In genomic region chr17:15271731-15272130, GRCh38 we compare ENCODE assay signal across 24 cellular contexts. TPM values are rescaled to one million over a fixed set of nuclear protein-coding genes. Genes with fewer than 3 reads are reported as not detected.
"Had no signal": no experiment of that assay in that cellular context is flagged by ENCODE, and none has a peak within 500 bp of the region (broad histone marks: within the 10 kb centered on the region; RNA-seq: fewer than 3 reads in every experiment).

No MANE protein-coding gene starts in this region.

- H2AFZ ChIP-seq: neural progenitor cell had no signal

- H3K9me3 Mint-ChIP-seq: activated T-cell treated with anti-CD3 and anti-CD28 coated beads, Interleukin-2, amount 50 U/mL, for 4 hours had no signal

- ATAC-seq: activated CD4-positive, CD25-positive, alpha-beta regulatory T cell treated with anti-CD3 and anti-CD28 coated beads, Interleukin-2, amount 50 U/mL, for 24 hours; activated T-cell treated with anti-CD3 and anti-CD28 coated beads, Interleukin-2, amount 50 U/mL, for 4 hours; foreskin keratinocyte; left lung; psoas muscle; right cardiac atrium had no signal

- H3K36me3 Mint-ChIP-seq: neural progenitor cell had no signal

- H3K9me3 ChIP-seq: left lung, ovary, psoas muscle, testis had no signal

- H3K9ac ChIP-seq: neural progenitor cell had no signal

- H3K4me3 Mint-ChIP-seq: activated naive CD4-positive, alpha-beta T cell treated with anti-CD3 and anti-CD28 coated beads for 36 hours; activated T-cell treated with anti-CD3 and anti-CD28 coated beads, Interleukin-2, amount 50 U/mL, for 4 hours; naive B cell; neural progenitor cell; stimulated activated naive CD8-positive, alpha-beta T cell treated with anti-CD3 and anti-CD28 coated beads, Interleukin-15, amount 100 ng/mL, for 72 hours had no signal

- H3K27ac ChIP-seq: foreskin keratinocyte, left lung, neural progenitor cell, ovary, psoas muscle, testis had no signal

- H3K4me3 ChIP-seq: left lung, neural progenitor cell, ovary, psoas muscle, skin epidermis, testis had no signal

- H3K4me2 ChIP-seq: neural progenitor cell had no signal

- DNase-seq: activated CD4-positive, alpha-beta T cell treated with anti-CD3 and anti-CD28 coated beads, Interleukin-2, amount 50 U/mL, for 1 hour; activated CD8-positive, alpha-beta memory T cell treated with anti-CD3 and anti-CD28 coated beads, Interleukin-2, amount 50 U/mL, for 4 hours; activated naive CD4-positive, alpha-beta T cell treated with anti-CD3 and anti-CD28 coated beads for 36 hours; activated T-cell treated with anti-CD3 and anti-CD28 coated beads, Interleukin-2, amount 50 U/mL, for 4 hours; cerebellar nuclear complex; dermis blood vessel endothelial cell; effector memory CD4-positive, alpha-beta T cell; foreskin keratinocyte; head of caudate nucleus; left lung; naive B cell; ovary; psoas muscle; right cardiac atrium; stimulated activated CD4-positive, alpha-beta T cell treated with anti-CD3 and anti-CD28 coated beads, Interleukin-15, amount 100 ng/mL, for 24 hours; stimulated activated CD4-positive, alpha-beta T cell treated with anti-CD3 and anti-CD28 coated beads, Interleukin-2, amount 100 ng/mL, for 48 hours; stimulated activated naive CD8-positive, alpha-beta T cell treated with anti-CD3 and anti-CD28 coated beads, Interleukin-15, amount 100 ng/mL, for 72 hours; T1000; testis had no signal

- H3K27me3 ChIP-seq: left lung, ovary, testis had no signal

- H3K27ac Mint-ChIP-seq: activated naive CD4-positive, alpha-beta T cell treated with anti-CD3 and anti-CD28 coated beads for 36 hours; neural progenitor cell had no signal

- FAIRE-seq: bronchial epithelial cell had no signal

- H3K4me1 Mint-ChIP-seq: naive B cell, neural progenitor cell had no signal

- H3K36me3 ChIP-seq: left lung, neural progenitor cell, ovary had no signal

- H3K4me1 ChIP-seq: foreskin keratinocyte, neural progenitor cell had no signal

RNA-seq across cellular contexts. Expression of gene PMP22, which starts 6.6 kb away (rescaled TPM):
- total RNA-seq: T-helper 1 cell treated with Interleukin-12 subunit alpha and Interleukin-12 subunit beta and Interleukin-4 antibody, amounts not matched to agents 30 ng/mL and 1 ng/mL, for 36 hours had no signal
